ENCODE assay signal across 8 cellular contexts in the genomic region with DNA sequence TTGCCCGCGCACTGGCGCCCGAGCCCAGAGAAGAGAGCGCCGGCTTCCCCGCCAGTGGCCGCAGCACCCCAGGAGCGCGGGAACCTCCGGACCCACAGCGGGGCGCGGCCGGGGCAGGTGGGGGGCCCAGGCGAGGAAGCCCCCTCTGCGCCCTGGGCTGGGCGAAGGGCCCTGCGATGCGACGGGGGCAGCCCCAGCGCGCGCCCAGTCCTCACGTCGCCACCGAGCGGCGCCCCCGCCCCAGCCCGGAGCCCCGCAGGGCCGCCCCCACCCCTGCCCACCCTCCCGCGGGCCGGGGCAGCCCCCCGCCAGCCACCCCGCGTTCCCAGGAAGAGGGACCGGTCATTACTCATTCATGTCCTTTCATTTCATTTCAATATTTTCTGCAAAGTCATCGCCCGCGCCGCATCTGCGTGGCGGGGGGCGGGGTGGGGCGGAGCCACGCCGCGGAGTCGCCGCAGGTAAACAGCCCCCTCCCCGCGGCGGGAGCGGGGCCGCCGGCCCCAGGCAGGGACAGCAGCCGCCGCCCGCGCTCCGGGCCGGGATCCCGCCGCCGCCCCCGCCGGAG. TPM values are rescaled to one million over a fixed set of nuclear protein-coding genes. Genes with fewer than 3 reads are reported as not detected.
A peak's percentile ranks its signal among the peaks of the same experiment; 100 is the strongest.
DNase-seq lines count a peak whose midpoint lies in the region; ATAC-seq and TF ChIP-seq lines count a peak whose summit lies in the region.

No MANE protein-coding gene starts in this region.

- H3K27ac Mint-ChIP-seq in activated CD4-positive, alpha-beta T cell treated with anti-CD3 and anti-CD28 coated beads, Interleukin-2, amount 10 ng/mL, durations not matched to agents 7 days and 5 days: no peak overlapping the region

- peaks cover 37% of the 10 kb centered on the region for H3K27me3 Mint-ChIP-seq in activated CD4-positive, alpha-beta T cell treated with anti-CD3 and anti-CD28 coated beads, Interleukin-2, amount 10 ng/mL, durations not matched to agents 7 days and 5 days

- DNase-seq in AG20443 (ENCODE audit: low spot score): peak; percentile 34
- peak; percentile 66 for DNase-seq in HuH-7.5 (ENCODE audit: low spot score)
- DNase-seq in activated CD4-positive, alpha-beta T cell treated with anti-CD3 and anti-CD28 coated beads, Interleukin-2, amount 10 ng/mL, durations not matched to agents 7 days and 5 days: peak; percentile 31
- peak; percentile 28 for DNase-seq in fibroblast of villous mesenchyme (ENCODE audit: low read depth)
- peak in 2 of 3 donors; percentile 42 to 50 for DNase-seq in stimulated activated CD4-positive, alpha-beta T cell treated with anti-CD3 and anti-CD28 coated beads, Interleukin-12 subunit alpha, Interleukin-12 subunit beta, amount 100 ng/mL, for 48 hours (ENCODE audit: low read depth in 2 of 3, low spot score in 1 of 3)
- DNase-seq in T1000 (lab: John Stamatoyannopoulos, UW): no peak

- CTCF ChIA-PET in activated CD4-positive, alpha-beta T cell treated with anti-CD3 and anti-CD28 coated beads, Interleukin-2, amount 10 ng/mL, durations not matched to agents 7 days and 5 days (lab: Charles Lee): no interaction called here

- ATAC-seq in HG02588 (IDR thresholded peaks at IDR 0.05; ENCODE audit: unreplicated experiment) (no peak), HG03135 (IDR thresholded peaks at IDR 0.05; ENCODE audit: unreplicated experiment) (no peak)

- POLR2A ChIA-PET in activated CD4-positive, alpha-beta T cell treated with anti-CD3 and anti-CD28 coated beads, Interleukin-2, amount 10 ng/mL, durations not matched to agents 7 days and 5 days (lab: Charles Lee): no interaction called here

- peak overlapping the region; percentile 32 for H3K4me3 Mint-ChIP-seq in activated CD4-positive, alpha-beta T cell treated with anti-CD3 and anti-CD28 coated beads, Interleukin-2, amount 10 ng/mL, durations not matched to agents 7 days and 5 days

- H3K9me3 Mint-ChIP-seq in activated CD4-positive, alpha-beta T cell treated with anti-CD3 and anti-CD28 coated beads, Interleukin-2, amount 10 ng/mL, durations not matched to agents 7 days and 5 days: no peaks in the 10 kb centered on the region

- peaks cover 6% of the 10 kb centered on the region for H3K4me1 Mint-ChIP-seq in activated CD4-positive, alpha-beta T cell treated with anti-CD3 and anti-CD28 coated beads, Interleukin-2, amount 10 ng/mL, durations not matched to agents 7 days and 5 days

- no peaks in the 10 kb centered on the region for H3K36me3 Mint-ChIP-seq in activated CD4-positive, alpha-beta T cell treated with anti-CD3 and anti-CD28 coated beads, Interleukin-2, amount 10 ng/mL, durations not matched to agents 7 days and 5 days (ENCODE audit: low read depth)

- no peak for TF ChIP-seq CTCF in fibroblast of villous mesenchyme (IDR thresholded peaks at IDR 0.05; ENCODE audit: insufficient read depth, low read depth, low read length)

- H3K4me3 ChIP-seq in fibroblast of villous mesenchyme (ENCODE audit: low read depth, low read length): peak overlapping the region; percentile 45

RNA-seq across cellular contexts. Expression of a gene that starts 0.7 kb away (rescaled TPM):
- under 1 TPM; 0.10 TPM for total RNA-seq in activated CD4-positive, alpha-beta T cell treated with anti-CD3 and anti-CD28 coated beads, Interleukin-2, amount 10 ng/mL, durations not matched to agents 7 days and 5 days
- 0.32 and 0.43 TPM in 2 replicates for total RNA-seq in fibroblast of villous mesenchyme

RNA-seq across cellular contexts. Expression of a gene that starts 15.9 kb away (rescaled TPM):
- total RNA-seq in activated CD4-positive, alpha-beta T cell treated with anti-CD3 and anti-CD28 coated beads, Interleukin-2, amount 10 ng/mL, durations not matched to agents 7 days and 5 days: 100 to 1,000 TPM; 112 to 138 TPM
- 21.6 and 27.4 TPM in 2 replicates for total RNA-seq in fibroblast of villous mesenchyme

RNA-seq across cellular contexts. Expression of a gene that starts 31.0 kb away (rescaled TPM):
- 10 to 100 TPM; 17.4 to 25.5 TPM for total RNA-seq in activated CD4-positive, alpha-beta T cell treated with anti-CD3 and anti-CD28 coated beads, Interleukin-2, amount 10 ng/mL, durations not matched to agents 7 days and 5 days
- 18.0 and 20.7 TPM in 2 replicates for total RNA-seq in fibroblast of villous mesenchyme
